In genomic region chr16:73010150-73010676, GRCh38 we compare ENCODE assay signal across 14 cellular contexts. TPM values are rescaled to one million over a fixed set of nuclear protein-coding genes. Genes with fewer than 3 reads are reported as not detected.
DNase-seq lines count a peak whose midpoint lies in the region; ATAC-seq, FAIRE-seq and TF ChIP-seq lines count a peak whose summit lies in the region.
"Had no signal": no experiment of that assay in that cellular context is flagged by ENCODE, and none has a peak within 500 bp of the region (broad histone marks: within the 10 kb centered on the region; RNA-seq: fewer than 3 reads in every experiment).

No MANE protein-coding gene starts in this region.

- WGBS in SK-N-SH (ENCODE audit: low lambda C conversion rate), result 77% methylated on average over 10 of the region's 12 CpGs
- WGBS in HepG2 (ENCODE audit: low lambda C conversion rate), result 83% methylated on average over 11 of the region's 12 CpGs

- H2AFZ ChIP-seq in SK-N-SH (ENCODE audit: low read depth) (no peak overlapping the region), HepG2 (ENCODE audit: low read length) (no peak overlapping the region)

- no peak for TF ChIP-seq POLR2A in HepG2 (IDR thresholded peaks at IDR 0.05; ENCODE audit: insufficient read depth in 1 of 2, low read depth in 2 of 2, low read length in 2 of 2)

- peaks cover 34% of the 10 kb centered on the region for H4K20me1 ChIP-seq in SK-N-SH (ENCODE audit: insufficient read depth)
- H4K20me1 ChIP-seq in HepG2 (ENCODE audit: insufficient read depth, low read length), result peaks cover 8% of the 10 kb centered on the region; the same call in 1 of the 2 replicates

- DNase-seq in BE2C (peak; percentile 84), LNCaP clone FGC (ENCODE audit: low read depth) (no peak), SK-N-SH (peak; percentile 80), HepG2 (ENCODE audit: low spot score) (no peak), NCI-H2227 (lab: John Stamatoyannopoulos, UW; ENCODE audit: unreplicated experiment) (no peak), cortex of kidney (lab: John Stamatoyannopoulos, UW) (no peak)
- DNase-seq: AML-193, colonic mucosa, KG1, NCI-H2227 treated with DMSO at 0.1 percent for 48 hours, WERI-Rb-1 had no signal

- ATAC-seq in HepG2 (peak; percentile 73), HG02759 (IDR thresholded peaks at IDR 0.05; ENCODE audit: unreplicated experiment) (no peak), HG03442 (IDR thresholded peaks at IDR 0.05; ENCODE audit: unreplicated experiment) (no peak)

- in situ Hi-C loops in HepG2 (cut with HindIII; ENCODE audit: extremely low pct_ligation_motif_present, low pct_unique_long_range_greater_than_20kb), result no loop called here

- intact Hi-C loops in HepG2 (cut with micrococcal nuclease; ENCODE audit: unreplicated experiment), result no loop called here

- H3K4me3 ChIP-seq in BE2C (ENCODE audit: low read depth, low read length) (peak overlapping the region; percentile 19; the same call in 1 of the 2 replicates), LNCaP clone FGC (ENCODE audit: low read depth, low read length) (peak overlapping the region; percentile 34), SK-N-SH (ENCODE audit: low read depth in 2 of 2, low read length in 1 of 2) (no peak overlapping the region), HepG2 (replicated peaks in 1 of 3; ENCODE audit: insufficient read depth in 1 of 3, low read depth in 2 of 3, low read length in 3 of 3) (no peak overlapping the region)
- H3K4me3 ChIP-seq: colonic mucosa, SJSA1 had no signal

- peaks cover 5% of the 10 kb centered on the region for H3K4me1 ChIP-seq in BE2C
- peaks cover 0 to 10% of the 10 kb centered on the region in 2 experiments; a peak in 2 of 4 replicates for H3K4me1 ChIP-seq in SK-N-SH (ENCODE audit: control insufficient read depth in 1 of 2, insufficient read depth in 2 of 2, low read depth in 1 of 2, low read length in 1 of 2)
- peaks cover 19% of the 10 kb centered on the region for H3K4me1 ChIP-seq in HepG2 (ENCODE audit: insufficient read depth, low read length)
- H3K4me1 ChIP-seq: colonic mucosa, SJSA1 had no signal

- no peak for FAIRE-seq in HepG2 (lab: Jason Lieb, UNC)

- H3K27ac ChIP-seq in SK-N-SH (ENCODE audit: low read depth in 2 of 2, low read length in 1 of 2) (peak overlapping the region in 1 of 2 experiments; percentile 51; a peak in 2 of 4 replicates), HepG2 (ENCODE audit: extremely low read length, insufficient read depth, low read length) (peak overlapping the region; percentile 34)
- H3K27ac ChIP-seq: colonic mucosa, SJSA1, WERI-Rb-1 had no signal

- H3K9ac ChIP-seq in SK-N-SH, result no peak overlapping the region
- no peak overlapping the region for H3K9ac ChIP-seq in HepG2 (ENCODE audit: insufficient read depth, low read depth, low read length)

- TF ChIP-seq CTCF in BE2C (IDR thresholded peaks at IDR 0.05; ENCODE audit: low read depth, low read length), result no peak
- TF ChIP-seq CTCF in LNCaP clone FGC (IDR thresholded peaks at IDR 0.05; ENCODE audit: control insufficient read depth, extremely low read depth, insufficient read depth), result no peak
- TF ChIP-seq CTCF in SK-N-SH (IDR thresholded peaks at IDR 0.05), result no peak
- no peak for TF ChIP-seq CTCF in HepG2 (CRISPR knock-in tag; IDR thresholded peaks at IDR 0.05)

- CTCF ChIA-PET in SK-N-SH (lab: Yijun Ruan, JAX) (interaction anchor here (1.2 to 2.9 kb wide), 3 partner anchors 28 to 178 kb away, joined by 3 to 13 read pairs (median 5); no protein-coding TSS in a partner anchor), HepG2 (lab: Yijun Ruan, JAX; ENCODE audit: low intra/inter-chr PET ratio, low total read pairs) (no interaction called here)

- peak in 1 of 2 experiments; percentile 63; a peak in 1 of 4 replicates for TF ChIP-seq EP300 in SK-N-SH (IDR thresholded peaks at IDR 0.05; ENCODE audit: borderline replicate concordance in 1 of 2, low read depth in 1 of 2, low read length in 1 of 2)
- TF ChIP-seq EP300 in HepG2 (IDR thresholded peaks at IDR 0.05; ENCODE audit: low read depth in 2 of 2, low read length in 2 of 2), result no peak
- no peak for TF ChIP-seq EP300 in HepG2 (CRISPR knock-in tag; IDR thresholded peaks at IDR 0.05; ENCODE audit: borderline replicate concordance)

- H3K79me2 ChIP-seq in SK-N-SH (ENCODE audit: insufficient read depth) (peaks cover 96% of the 10 kb centered on the region), HepG2 (ENCODE audit: insufficient read depth, low read length) (peaks cover 91% of the 10 kb centered on the region)

- TF ChIP-seq RAD21 in SK-N-SH (IDR thresholded peaks at IDR 0.05; ENCODE audit: low read length), result no peak
- TF ChIP-seq RAD21 in HepG2 (CRISPR knock-in tag; IDR thresholded peaks at IDR 0.05), result no peak

- no TSS peak for BruUV-seq in HepG2 (replicated peaks; lab: Mats Ljungman, UMichigan)

- H3K36me3 ChIP-seq in BE2C, result no peaks in the 10 kb centered on the region
- no peaks in the 10 kb centered on the region for H3K36me3 ChIP-seq in SK-N-SH (replicated peaks in 1 of 2; ENCODE audit: control insufficient read depth in 1 of 2, insufficient read depth in 2 of 2, low read length in 1 of 2)
- peaks cover 0 to 1% of the 10 kb centered on the region in 2 experiments; a peak in 1 of 5 replicates for H3K36me3 ChIP-seq in HepG2 (replicated peaks in 1 of 2; ENCODE audit: control insufficient read depth in 1 of 2, insufficient read depth in 2 of 2, low read length in 2 of 2)
- H3K36me3 ChIP-seq: colonic mucosa, SJSA1, WERI-Rb-1 had no signal

- no peaks in the 10 kb centered on the region for H3K9me3 ChIP-seq in BE2C
- H3K9me3 ChIP-seq in SK-N-SH, result no peaks in the 10 kb centered on the region
- H3K9me3 ChIP-seq in HepG2 (ENCODE audit: low read length), result no peaks in the 10 kb centered on the region
- H3K9me3 ChIP-seq: colonic mucosa, SJSA1 had no signal

- H3F3A ChIP-seq in SK-N-SH (replicated peaks; ENCODE audit: insufficient read depth), result no peaks in the 10 kb centered on the region

- no peaks in the 10 kb centered on the region for H3K9me2 ChIP-seq in SK-N-SH

- H3K4me2 ChIP-seq in SK-N-SH, result no peak overlapping the region
- no peak overlapping the region for H3K4me2 ChIP-seq in HepG2 (ENCODE audit: low read depth, low read length)

- H3K27me3 ChIP-seq in BE2C (no peaks in the 10 kb centered on the region), SK-N-SH (ENCODE audit: insufficient read depth) (no peaks in the 10 kb centered on the region), HepG2 (ENCODE audit: control insufficient read depth in 1 of 2, insufficient read depth in 2 of 2, low read length in 2 of 2) (no peaks in the 10 kb centered on the region)
- H3K27me3 ChIP-seq: colonic mucosa, SJSA1 had no signal

- POLR2A ChIA-PET in SK-N-SH (lab: Yijun Ruan, JAX), result interaction anchor here (1.3 kb wide), 1 partner anchor 49 kb away, joined by 5 read pairs; no protein-coding TSS in a partner anchor
- POLR2A ChIA-PET in HepG2 (lab: Yijun Ruan, JAX), result no interaction called here

TF ChIP-seq in SK-N-SH, 30 proteins besides CTCF, POLR2A, EP300 and RAD21 (continues in another document):
- TF ChIP-seq FOXM1 (IDR thresholded peaks at IDR 0.05; ENCODE audit: low read depth), result no peak
- TF ChIP-seq MXI1 (IDR thresholded peaks at IDR 0.05; ENCODE audit: low read depth, low read length), result no peak
- TF ChIP-seq GATA2 (CRISPR knock-in tag; IDR thresholded peaks at IDR 0.05), result peak; percentile 44; the same call in 1 of the 2 replicates
- TF ChIP-seq CHD2 (IDR thresholded peaks at IDR 0.05; ENCODE audit: low read length, partially characterized antibody), result peak; percentile 44

TF ChIP-seq in HepG2, 621 proteins besides CTCF, POLR2A, EP300 and RAD21 (continues in another document):
- TF ChIP-seq ZNF12 (CRISPR knock-in tag; IDR thresholded peaks at IDR 0.05) (peak; percentile 70; the same call in 1 of the 2 replicates), SKI (IDR thresholded peaks at IDR 0.05; ENCODE audit: partially characterized antibody) (no peak)

RNA-seq across cellular contexts. Expression of gene ZFHX3, which starts 37.7 kb away (rescaled TPM):
- 14.5 TPM for polyA plus RNA-seq in BE2C (2012; ENCODE audit: insufficient read depth, insufficient read length, low read depth)
- polyA plus RNA-seq in SK-N-SH (2012; rRNA removed) (1.9 and 2.0 TPM in 2 replicates), HepG2 (2011; rRNA removed) (5.0 and 5.3 TPM in 2 replicates)
- 1.9 and 2.0 TPM in 2 replicates for polyA plus RNA-seq in SK-N-SH (2012; cell fraction: cytosol; rRNA removed)
- polyA plus RNA-seq in SK-N-SH (2012; cell fraction: nucleus; rRNA removed), result 4.1 and 5.0 TPM in 2 replicates
- total RNA-seq in HepG2 (2016; rRNA removed; fragmentation: Illumina TruSeq; extraction: Trizol), result 6.0 and 12.3 TPM in 2 replicates
- 1.8 and 1.9 TPM in 2 replicates for total RNA-seq in HepG2 (2016; cell fraction: cytosol; rRNA removed; fragmentation: Illumina TruSeq; extraction: Trizol; ENCODE audit: low read depth)
- 5.6 and 10.6 TPM in 2 replicates for total RNA-seq in HepG2 (2016; cell fraction: insoluble cytoplasmic fraction; rRNA removed; fragmentation: Illumina TruSeq; extraction: Trizol)
- total RNA-seq in HepG2 (2016; cell fraction: membrane; rRNA removed; fragmentation: Illumina TruSeq; extraction: Trizol), result 5.0 and 5.6 TPM in 2 replicates
- total RNA-seq in HepG2 (2016; cell fraction: nucleus; rRNA removed; fragmentation: Illumina TruSeq; extraction: Trizol), result 15.3 and 19.7 TPM in 2 replicates
- 3.5 and 4.2 TPM in 2 replicates for polyA plus RNA-seq in HepG2 (2011; cell fraction: cytosol; rRNA removed)
- polyA plus RNA-seq in HepG2 (2011; cell fraction: nucleus; rRNA removed), result 10.2 and 11.2 TPM in 2 replicates
- polyA plus RNA-seq in HepG2 (2012), result 12.6 and 14.4 TPM in 2 replicates
- 0.31 and 0.36 TPM in 2 replicates for polyA plus RNA-seq in HepG2 (2016; cell fraction: cytosol; fragmentation: Illumina TruSeq; extraction: Trizol; ENCODE audit: low read depth)
- 8.6 and 11.4 TPM in 2 replicates for polyA plus RNA-seq in HepG2 (2016; cell fraction: insoluble cytoplasmic fraction; fragmentation: Illumina TruSeq; extraction: Trizol; ENCODE audit: low read depth)
- 1.0 and 1.4 TPM in 2 replicates for polyA plus RNA-seq in HepG2 (2016; cell fraction: membrane; fragmentation: Illumina TruSeq; extraction: Trizol; ENCODE audit: low read depth)
- polyA plus RNA-seq in HepG2 (2016; cell fraction: nucleus; fragmentation: Illumina TruSeq; extraction: Trizol; ENCODE audit: insufficient read depth, low read depth), result 16.2 and 17.6 TPM in 2 replicates
- 12.7 and 18.2 TPM in 2 replicates for polyA minus RNA-seq in HepG2 (2011; rRNA and poly(A)+ RNA removed; ENCODE audit: low replicate concordance)
- 16.9 and 20.7 TPM in 2 replicates for polyA minus RNA-seq in HepG2 (2011; cell fraction: cytosol; rRNA and poly(A)+ RNA removed)
- polyA minus RNA-seq in HepG2 (2011; cell fraction: nucleus; rRNA and poly(A)+ RNA removed), result 23.9 and 27.2 TPM in 2 replicates

Comparison
In these comparisons a context has a peak if more than half of its experiments do, and no peak if none do; other contexts are left out.
1. DNase-seq: peak in BE2C (single experiment) and SK-N-SH (single experiment); none in LNCaP clone FGC (single experiment), HepG2 (single experiment), NCI-H2227 (single experiment) and cortex of kidney (single experiment).
2. H3K4me3 ChIP-seq: peak in BE2C (single experiment) and LNCaP clone FGC (single experiment); none in SK-N-SH (0 of 2) and HepG2 (0 of 3).